Comparison of ENCODE assay signal across 24 cellular contexts in genomic region chr14:99179946-99180345, GRCh38.
DNase-seq lines count a peak whose midpoint lies in the region; ATAC-seq and TF ChIP-seq lines count a peak whose summit lies in the region.
"Had no signal": no experiment of that assay in that cellular context is flagged by ENCODE, and none has a peak within 500 bp of the region (broad histone marks: within the 10 kb centered on the region; RNA-seq: fewer than 3 reads in every experiment).

No MANE protein-coding gene starts in this region.

- no peaks in the 10 kb centered on the region for H3K27me3 Mint-ChIP-seq in T-helper 2 cell treated with Interferon-gamma antibody and Interleukin-4, amounts not matched to agents 5 μg/mL and 100 μg/mL, for 36 hours (ENCODE audit: low read depth)
- H3K27me3 Mint-ChIP-seq in CD4-positive, CD25-positive, alpha-beta regulatory T cell: no peaks in the 10 kb centered on the region
- H3K27me3 Mint-ChIP-seq in activated CD8-positive, alpha-beta T cell treated with anti-CD3 and anti-CD28 coated beads for 36 hours: no peaks in the 10 kb centered on the region
- peaks cover 0 to 5% (median 0%) of the 10 kb centered on the region in 3 donors for H3K27me3 Mint-ChIP-seq in immature natural killer cell (ENCODE audit: low read depth in 3 of 3)
- H3K27me3 Mint-ChIP-seq: memory B cell had no signal

- peak in 1 of 2 donors; percentile 12 for ATAC-seq in CD4-positive, CD25-positive, alpha-beta regulatory T cell (ENCODE audit: low read depth in 2 of 2)
- no peak for ATAC-seq in activated CD8-positive, alpha-beta T cell treated with anti-CD3 and anti-CD28 coated beads for 36 hours
- ATAC-seq in HG02678 (IDR thresholded peaks at IDR 0.05; ENCODE audit: unreplicated experiment): no peak
- ATAC-seq: activated CD4-positive, CD25-positive, alpha-beta regulatory T cell treated with anti-CD3 and anti-CD28 coated beads, Interleukin-2, amount 50 U/mL, for 24 hours had no signal

- intact Hi-C loops in activated CD8-positive, alpha-beta T cell treated with anti-CD3 and anti-CD28 coated beads for 36 hours (cut with micrococcal nuclease): loop anchor here (10.0 kb wide), 2 partner anchors 245 to 995 kb away; no protein-coding TSS in a partner anchor

- POLR2A ChIA-PET in activated CD8-positive, alpha-beta T cell treated with anti-CD3 and anti-CD28 coated beads for 36 hours (lab: Charles Lee): interaction anchor here (0.6 to 1.4 kb wide), 3 partner anchors 30 to 87 kb away, joined by 3 to 5 read pairs (median 4); no protein-coding TSS in a partner anchor

- no peak for TF ChIP-seq CTCF in activated CD8-positive, alpha-beta T cell treated with anti-CD3 and anti-CD28 coated beads for 36 hours (IDR thresholded peaks at IDR 0.05)
- no peak for TF ChIP-seq CTCF in WERI-Rb-1 (IDR thresholded peaks at IDR 0.05; ENCODE audit: low read depth, low read length)

- peaks cover 49% of the 10 kb centered on the region for H3K36me3 Mint-ChIP-seq in T-helper 2 cell treated with Interferon-gamma antibody and Interleukin-4, amounts not matched to agents 5 μg/mL and 100 μg/mL, for 36 hours (ENCODE audit: low read depth)
- H3K36me3 Mint-ChIP-seq in CD4-positive, CD25-positive, alpha-beta regulatory T cell: peaks cover 55% of the 10 kb centered on the region
- H3K36me3 Mint-ChIP-seq in activated CD8-positive, alpha-beta T cell treated with anti-CD3 and anti-CD28 coated beads for 36 hours (ENCODE audit: low read depth): peaks cover 76% of the 10 kb centered on the region
- peaks cover 0 to 6% (median 0%) of the 10 kb centered on the region in 3 donors for H3K36me3 Mint-ChIP-seq in immature natural killer cell
- H3K36me3 Mint-ChIP-seq: memory B cell, naive B cell had no signal

- H3K4me1 Mint-ChIP-seq in T-helper 2 cell treated with Interferon-gamma antibody and Interleukin-4, amounts not matched to agents 5 μg/mL and 100 μg/mL, for 36 hours (ENCODE audit: low read depth): peaks cover 55% of the 10 kb centered on the region
- H3K4me1 Mint-ChIP-seq in CD4-positive, CD25-positive, alpha-beta regulatory T cell: peaks cover 40 to 72% (median 59%) of the 10 kb centered on the region in 4 donors
- H3K4me1 Mint-ChIP-seq in activated CD8-positive, alpha-beta T cell treated with anti-CD3 and anti-CD28 coated beads for 36 hours (ENCODE audit: low read depth): peaks cover 78% of the 10 kb centered on the region
- H3K4me1 Mint-ChIP-seq in immature natural killer cell: peaks cover 71 to 79% of the 10 kb centered on the region in 2 donors
- H3K4me1 Mint-ChIP-seq: memory B cell, naive B cell had no signal

- H3K4me1 ChIP-seq in CD4-positive, CD25-positive, alpha-beta regulatory T cell (ENCODE audit: control insufficient read depth, insufficient read depth, low read length, poor library complexity, severe bottlenecking): peaks cover 72% of the 10 kb centered on the region
- H3K4me1 ChIP-seq: breast epithelium, Caco-2, right atrium auricular region had no signal

- H3K4me3 ChIP-seq in CD4-positive, CD25-positive, alpha-beta regulatory T cell (ENCODE audit: low read depth, low read length): no peak overlapping the region
- no peak overlapping the region for H3K4me3 ChIP-seq in WERI-Rb-1 (ENCODE audit: low read depth, low read length)
- H3K4me3 ChIP-seq: breast epithelium, ovary, right atrium auricular region, transverse colon had no signal

- H3K27me3 ChIP-seq in CD4-positive, CD25-positive, alpha-beta regulatory T cell (ENCODE audit: control insufficient read depth, insufficient read depth, low read length): no peaks in the 10 kb centered on the region
- H3K27me3 ChIP-seq in WERI-Rb-1 (ENCODE audit: insufficient read depth, low read depth, severe bottlenecking): peaks cover 75% of the 10 kb centered on the region
- H3K27me3 ChIP-seq: breast epithelium, ovary, right atrium auricular region, transverse colon had no signal

- peak overlapping the region; percentile 43 for H3K4me3 Mint-ChIP-seq in T-helper 2 cell treated with Interferon-gamma antibody and Interleukin-4, amounts not matched to agents 5 μg/mL and 100 μg/mL, for 36 hours
- peak overlapping the region in 3 of 4 donors; percentile 41 to 78 (median 66) for H3K4me3 Mint-ChIP-seq in CD4-positive, CD25-positive, alpha-beta regulatory T cell
- peak overlapping the region; percentile 24 for H3K4me3 Mint-ChIP-seq in activated CD8-positive, alpha-beta T cell treated with anti-CD3 and anti-CD28 coated beads for 36 hours
- H3K4me3 Mint-ChIP-seq in immature natural killer cell: no peak overlapping the region
- H3K4me3 Mint-ChIP-seq: memory B cell, naive B cell had no signal

- peak overlapping the region; percentile 85 for H3K27ac Mint-ChIP-seq in T-helper 2 cell treated with Interferon-gamma antibody and Interleukin-4, amounts not matched to agents 5 μg/mL and 100 μg/mL, for 36 hours
- H3K27ac Mint-ChIP-seq in CD4-positive, CD25-positive, alpha-beta regulatory T cell: peak overlapping the region; percentile 88 to 96 (median 90)
- H3K27ac Mint-ChIP-seq in activated CD8-positive, alpha-beta T cell treated with anti-CD3 and anti-CD28 coated beads for 36 hours: peak overlapping the region; percentile 94
- peak overlapping the region in 5 of 6 donors; percentile 12 to 61 (median 41) for H3K27ac Mint-ChIP-seq in immature natural killer cell
- H3K27ac Mint-ChIP-seq: memory B cell, naive B cell had no signal

- peaks cover 0 to 3% of the 10 kb centered on the region in 2 experiments for H3K9me3 ChIP-seq in CD4-positive, CD25-positive, alpha-beta regulatory T cell (ENCODE audit: control insufficient read depth in 2 of 2, low read length in 2 of 2)
- no peaks in the 10 kb centered on the region for H3K9me3 ChIP-seq in WERI-Rb-1 (ENCODE audit: severe bottlenecking)
- H3K9me3 ChIP-seq: breast epithelium, Caco-2, ovary, right atrium auricular region, transverse colon had no signal

- no peaks in the 10 kb centered on the region for H3K9me3 Mint-ChIP-seq in T-helper 2 cell treated with Interferon-gamma antibody and Interleukin-4, amounts not matched to agents 5 μg/mL and 100 μg/mL, for 36 hours
- H3K9me3 Mint-ChIP-seq in CD4-positive, CD25-positive, alpha-beta regulatory T cell: no peaks in the 10 kb centered on the region
- peaks cover 2% of the 10 kb centered on the region for H3K9me3 Mint-ChIP-seq in activated CD8-positive, alpha-beta T cell treated with anti-CD3 and anti-CD28 coated beads for 36 hours
- no peaks in the 10 kb centered on the region for H3K9me3 Mint-ChIP-seq in immature natural killer cell

- H3K27ac ChIP-seq in CD4-positive, CD25-positive, alpha-beta regulatory T cell (ENCODE audit: insufficient read depth, low read length, poor library complexity, severe bottlenecking): peak overlapping the region; percentile 63
- no peak overlapping the region for H3K27ac ChIP-seq in WERI-Rb-1
- H3K27ac ChIP-seq: breast epithelium, ovary, right atrium auricular region, transverse colon had no signal

- CTCF ChIA-PET in activated CD8-positive, alpha-beta T cell treated with anti-CD3 and anti-CD28 coated beads for 36 hours (lab: Charles Lee): interaction anchor here (0.7 to 2.2 kb wide), 3 partner anchors 9 to 318 kb away, joined by 3 to 13 read pairs (median 4); no protein-coding TSS in a partner anchor

- peaks cover 83% of the 10 kb centered on the region for H3K36me3 ChIP-seq in CD4-positive, CD25-positive, alpha-beta regulatory T cell (ENCODE audit: control insufficient read depth, insufficient read depth, low read length)
- no peaks in the 10 kb centered on the region for H3K36me3 ChIP-seq in WERI-Rb-1
- H3K36me3 ChIP-seq: breast epithelium, ovary, right atrium auricular region, transverse colon had no signal

- DNase-seq in T-helper 2 cell treated with Interferon-gamma antibody and Interleukin-4, amounts not matched to agents 5 μg/mL and 100 μg/mL, for 36 hours (ENCODE audit: low spot score): no peak
- DNase-seq in T-helper 2 cell: no peak
- DNase-seq in CD4-positive, CD25-positive, alpha-beta regulatory T cell: no peak
- no peak for DNase-seq in activated CD8-positive, alpha-beta T cell treated with anti-CD3 and anti-CD28 coated beads for 36 hours
- no peak for DNase-seq in immature natural killer cell
- no peak for DNase-seq in D341Med (ENCODE audit: low spot score)
- DNase-seq in WERI-Rb-1: no peak
- DNase-seq: 8988T; AML-193; Caco-2; cortex of kidney; KBM-7; naive B cell; NCI-H146; NCI-H2171 treated with DMSO at 0.1 percent for 48 hours; NCI-H526; ovary; stimulated activated CD4-positive, alpha-beta T cell treated with anti-CD3 and anti-CD28 coated beads, Interleukin-4, amount 100 ng/mL, for 4 hours; transverse colon had no signal

Comparison
In these comparisons a context has a peak if more than half of its experiments do, and no peak if none do; other contexts are left out.
1. H3K27ac Mint-ChIP-seq: peak in every context shown above with its lines; median percentile 94 in activated CD8-positive, alpha-beta T cell treated with anti-CD3 and anti-CD28 coated beads for 36 hours; 90 in CD4-positive, CD25-positive, alpha-beta regulatory T cell; 85 in T-helper 2 cell treated with Interferon-gamma antibody and Interleukin-4, amounts not matched to agents 5 μg/mL and 100 μg/mL, for 36 hours; 41 in immature natural killer cell.
2. H3K4me3 Mint-ChIP-seq: peak in T-helper 2 cell treated with Interferon-gamma antibody and Interleukin-4, amounts not matched to agents 5 μg/mL and 100 μg/mL, for 36 hours (single experiment), CD4-positive, CD25-positive, alpha-beta regulatory T cell (3 of 4) and activated CD8-positive, alpha-beta T cell treated with anti-CD3 and anti-CD28 coated beads for 36 hours (single experiment); none in immature natural killer cell (0 of 5).